Comparison of ENCODE assay signal across 1 cellular context in the genomic region with DNA sequence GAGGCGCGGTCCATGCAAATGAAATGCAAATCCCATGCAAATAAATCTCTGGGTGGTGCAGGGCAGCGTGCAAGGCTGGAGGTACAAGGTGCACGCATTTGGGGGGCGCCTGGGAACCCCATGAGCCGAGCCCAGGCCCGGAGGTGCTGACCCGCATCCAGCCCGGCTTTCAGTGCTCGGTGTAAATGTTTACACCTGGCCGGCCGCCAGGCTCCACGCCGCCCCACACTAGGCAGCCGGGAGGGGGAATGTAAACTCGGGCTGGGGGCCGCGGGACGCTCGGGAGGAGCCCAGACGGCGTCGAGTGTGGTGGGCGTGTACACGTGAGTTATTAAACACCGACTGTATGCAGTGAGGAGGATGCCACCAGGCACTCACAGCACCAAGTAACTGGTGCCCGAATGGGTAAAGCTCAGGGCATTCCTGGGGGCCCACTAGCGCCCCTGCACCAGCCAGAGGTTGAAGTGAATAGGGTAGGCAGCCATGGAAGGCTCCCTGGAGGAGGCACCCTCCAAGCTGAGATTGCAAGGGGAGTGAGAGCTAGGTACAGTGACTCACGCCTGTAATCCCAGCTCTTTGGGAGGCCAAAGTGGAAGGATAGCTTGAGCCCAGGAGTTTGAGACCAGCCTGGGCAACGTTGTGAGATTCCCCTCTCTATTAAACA.
TF ChIP-seq lines count a peak whose summit lies in the region.

No MANE protein-coding gene starts in this region.

TF ChIP-seq in HepG2, 621 proteins besides CTCF, POLR2A, EP300 and RAD21 (continued from another document and continues in another):
- TF ChIP-seq, protein P1, sequence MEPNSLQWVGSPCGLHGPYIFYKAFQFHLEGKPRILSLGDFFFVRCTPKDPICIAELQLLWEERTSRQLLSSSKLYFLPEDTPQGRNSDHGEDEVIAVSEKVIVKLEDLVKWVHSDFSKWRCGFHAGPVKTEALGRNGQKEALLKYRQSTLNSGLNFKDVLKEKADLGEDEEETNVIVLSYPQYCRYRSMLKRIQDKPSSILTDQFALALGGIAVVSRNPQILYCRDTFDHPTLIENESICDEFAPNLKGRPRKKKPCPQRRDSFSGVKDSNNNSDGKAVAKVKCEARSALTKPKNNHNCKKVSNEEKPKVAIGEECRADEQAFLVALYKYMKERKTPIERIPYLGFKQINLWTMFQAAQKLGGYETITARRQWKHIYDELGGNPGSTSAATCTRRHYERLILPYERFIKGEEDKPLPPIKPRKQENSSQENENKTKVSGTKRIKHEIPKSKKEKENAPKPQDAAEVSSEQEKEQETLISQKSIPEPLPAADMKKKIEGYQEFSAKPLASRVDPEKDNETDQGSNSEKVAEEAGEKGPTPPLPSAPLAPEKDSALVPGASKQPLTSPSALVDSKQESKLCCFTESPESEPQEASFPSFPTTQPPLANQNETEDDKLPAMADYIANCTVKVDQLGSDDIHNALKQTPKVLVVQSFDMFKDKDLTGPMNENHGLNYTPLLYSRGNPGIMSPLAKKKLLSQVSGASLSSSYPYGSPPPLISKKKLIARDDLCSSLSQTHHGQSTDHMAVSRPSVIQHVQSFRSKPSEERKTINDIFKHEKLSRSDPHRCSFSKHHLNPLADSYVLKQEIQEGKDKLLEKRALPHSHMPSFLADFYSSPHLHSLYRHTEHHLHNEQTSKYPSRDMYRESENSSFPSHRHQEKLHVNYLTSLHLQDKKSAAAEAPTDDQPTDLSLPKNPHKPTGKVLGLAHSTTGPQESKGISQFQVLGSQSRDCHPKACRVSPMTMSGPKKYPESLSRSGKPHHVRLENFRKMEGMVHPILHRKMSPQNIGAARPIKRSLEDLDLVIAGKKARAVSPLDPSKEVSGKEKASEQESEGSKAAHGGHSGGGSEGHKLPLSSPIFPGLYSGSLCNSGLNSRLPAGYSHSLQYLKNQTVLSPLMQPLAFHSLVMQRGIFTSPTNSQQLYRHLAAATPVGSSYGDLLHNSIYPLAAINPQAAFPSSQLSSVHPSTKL (CRISPR knock-in tag; IDR thresholded peaks at IDR 0.05): peak; percentile 9; the same call in 1 of the 2 replicates
- TF ChIP-seq ZFY (CRISPR knock-in tag; IDR thresholded peaks at IDR 0.05) (no peak), POGZ (CRISPR knock-in tag; IDR thresholded peaks at IDR 0.05) (no peak), TEAD3 (CRISPR knock-in tag; optimal IDR thresholded peaks at IDR 0.05; ENCODE audit: borderline replicate concordance) (peak; percentile 57), SPEN (CRISPR knock-in tag; IDR thresholded peaks at IDR 0.05; ENCODE audit: low read depth) (peak; percentile 22; the same call in 1 of the 2 replicates), ZBTB38 (CRISPR knock-in tag; IDR thresholded peaks at IDR 0.05) (peak; percentile 45; the same call in 1 of the 2 replicates), ZSCAN9 (CRISPR knock-in tag; IDR thresholded peaks at IDR 0.05; ENCODE audit: borderline replicate concordance) (0 out of 2 replicates have a peak, but pooled peaks have one; percentile 21), TRIM24 (CRISPR knock-in tag; IDR thresholded peaks at IDR 0.05) (no peak), EED (CRISPR knock-in tag; IDR thresholded peaks at IDR 0.05) (no peak), GATAD2A (CRISPR knock-in tag; IDR thresholded peaks at IDR 0.05) (peak; percentile 36), HNRNPL (IDR thresholded peaks at IDR 0.05; ENCODE audit: low read depth, low read length) (peak; percentile 79; the same call in 1 of the 2 replicates), TMF1 (CRISPR knock-in tag; IDR thresholded peaks at IDR 0.05; ENCODE audit: low read depth) (no peak), AGO1 (IDR thresholded peaks at IDR 0.05; ENCODE audit: low read depth, low read length, poor library complexity, severe bottlenecking) (peak; percentile 72), ZNF7 (CRISPR knock-in tag; IDR thresholded peaks at IDR 0.05) (no peak), PRMT3 (CRISPR knock-in tag; IDR thresholded peaks at IDR 0.05; ENCODE audit: borderline replicate concordance, low read depth) (no peak), ZNF768 (CRISPR knock-in tag; IDR thresholded peaks at IDR 0.05) (no peak), ATRX (CRISPR knock-in tag; IDR thresholded peaks at IDR 0.05; ENCODE audit: borderline replicate concordance) (no peak), FOXK2 (IDR thresholded peaks at IDR 0.05) (no peak), ZNF564 (CRISPR knock-in tag; IDR thresholded peaks at IDR 0.05) (no peak), NR2F6 (IDR thresholded peaks at IDR 0.05) (no peak), NR2F6 (CRISPR knock-in tag; IDR thresholded peaks at IDR 0.05) (peak; percentile 22; the same call in 1 of the 2 replicates), ZMYM3 (CRISPR knock-in tag; IDR thresholded peaks at IDR 0.05) (peak; percentile 74), ZNF891 (CRISPR knock-in tag; IDR thresholded peaks at IDR 0.05) (0 out of 2 replicates have a peak, but pooled peaks have one; percentile 19), ZNF431 (CRISPR knock-in tag; IDR thresholded peaks at IDR 0.05; ENCODE audit: borderline replicate concordance, low read depth) (no peak), ZNF720 (CRISPR knock-in tag; IDR thresholded peaks at IDR 0.05) (no peak), RFX5 (IDR thresholded peaks at IDR 0.05; ENCODE audit: low read depth, low read length) (no peak), ZMAT3 (CRISPR knock-in tag; conservative IDR thresholded peaks at IDR 0.05) (no peak), ZNF761 (CRISPR knock-in tag; conservative IDR thresholded peaks at IDR 0.05) (no peak), TP53 (CRISPR knock-in tag; conservative IDR thresholded peaks at IDR 0.05) (no peak)
- TF ChIP-seq, protein P2, sequence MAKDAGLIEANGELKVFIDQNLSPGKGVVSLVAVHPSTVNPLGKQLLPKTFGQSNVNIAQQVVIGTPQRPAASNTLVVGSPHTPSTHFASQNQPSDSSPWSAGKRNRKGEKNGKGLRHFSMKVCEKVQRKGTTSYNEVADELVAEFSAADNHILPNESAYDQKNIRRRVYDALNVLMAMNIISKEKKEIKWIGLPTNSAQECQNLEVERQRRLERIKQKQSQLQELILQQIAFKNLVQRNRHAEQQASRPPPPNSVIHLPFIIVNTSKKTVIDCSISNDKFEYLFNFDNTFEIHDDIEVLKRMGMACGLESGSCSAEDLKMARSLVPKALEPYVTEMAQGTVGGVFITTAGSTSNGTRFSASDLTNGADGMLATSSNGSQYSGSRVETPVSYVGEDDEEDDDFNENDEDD (CRISPR knock-in tag; IDR thresholded peaks at IDR 0.05; ENCODE audit: borderline replicate concordance): no peak
- TF ChIP-seq, protein P3, sequence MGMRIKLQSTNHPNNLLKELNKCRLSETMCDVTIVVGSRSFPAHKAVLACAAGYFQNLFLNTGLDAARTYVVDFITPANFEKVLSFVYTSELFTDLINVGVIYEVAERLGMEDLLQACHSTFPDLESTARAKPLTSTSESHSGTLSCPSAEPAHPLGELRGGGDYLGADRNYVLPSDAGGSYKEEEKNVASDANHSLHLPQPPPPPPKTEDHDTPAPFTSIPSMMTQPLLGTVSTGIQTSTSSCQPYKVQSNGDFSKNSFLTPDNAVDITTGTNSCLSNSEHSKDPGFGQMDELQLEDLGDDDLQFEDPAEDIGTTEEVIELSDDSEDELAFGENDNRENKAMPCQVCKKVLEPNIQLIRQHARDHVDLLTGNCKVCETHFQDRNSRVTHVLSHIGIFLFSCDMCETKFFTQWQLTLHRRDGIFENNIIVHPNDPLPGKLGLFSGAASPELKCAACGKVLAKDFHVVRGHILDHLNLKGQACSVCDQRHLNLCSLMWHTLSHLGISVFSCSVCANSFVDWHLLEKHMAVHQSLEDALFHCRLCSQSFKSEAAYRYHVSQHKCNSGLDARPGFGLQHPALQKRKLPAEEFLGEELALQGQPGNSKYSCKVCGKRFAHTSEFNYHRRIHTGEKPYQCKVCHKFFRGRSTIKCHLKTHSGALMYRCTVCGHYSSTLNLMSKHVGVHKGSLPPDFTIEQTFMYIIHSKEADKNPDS (CRISPR knock-in tag; IDR thresholded peaks at IDR 0.05): no peak
- TF ChIP-seq, protein P4, sequence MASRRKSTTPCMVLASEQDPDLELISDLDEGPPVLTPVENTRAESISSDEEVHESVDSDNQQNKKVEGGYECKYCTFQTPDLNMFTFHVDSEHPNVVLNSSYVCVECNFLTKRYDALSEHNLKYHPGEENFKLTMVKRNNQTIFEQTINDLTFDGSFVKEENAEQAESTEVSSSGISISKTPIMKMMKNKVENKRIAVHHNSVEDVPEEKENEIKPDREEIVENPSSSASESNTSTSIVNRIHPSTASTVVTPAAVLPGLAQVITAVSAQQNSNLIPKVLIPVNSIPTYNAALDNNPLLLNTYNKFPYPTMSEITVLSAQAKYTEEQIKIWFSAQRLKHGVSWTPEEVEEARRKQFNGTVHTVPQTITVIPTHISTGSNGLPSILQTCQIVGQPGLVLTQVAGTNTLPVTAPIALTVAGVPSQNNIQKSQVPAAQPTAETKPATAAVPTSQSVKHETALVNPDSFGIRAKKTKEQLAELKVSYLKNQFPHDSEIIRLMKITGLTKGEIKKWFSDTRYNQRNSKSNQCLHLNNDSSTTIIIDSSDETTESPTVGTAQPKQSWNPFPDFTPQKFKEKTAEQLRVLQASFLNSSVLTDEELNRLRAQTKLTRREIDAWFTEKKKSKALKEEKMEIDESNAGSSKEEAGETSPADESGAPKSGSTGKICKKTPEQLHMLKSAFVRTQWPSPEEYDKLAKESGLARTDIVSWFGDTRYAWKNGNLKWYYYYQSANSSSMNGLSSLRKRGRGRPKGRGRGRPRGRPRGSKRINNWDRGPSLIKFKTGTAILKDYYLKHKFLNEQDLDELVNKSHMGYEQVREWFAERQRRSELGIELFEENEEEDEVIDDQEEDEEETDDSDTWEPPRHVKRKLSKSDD (CRISPR knock-in tag; IDR thresholded peaks at IDR 0.05; ENCODE audit: low read depth): no peak
- TF ChIP-seq, protein P5, sequence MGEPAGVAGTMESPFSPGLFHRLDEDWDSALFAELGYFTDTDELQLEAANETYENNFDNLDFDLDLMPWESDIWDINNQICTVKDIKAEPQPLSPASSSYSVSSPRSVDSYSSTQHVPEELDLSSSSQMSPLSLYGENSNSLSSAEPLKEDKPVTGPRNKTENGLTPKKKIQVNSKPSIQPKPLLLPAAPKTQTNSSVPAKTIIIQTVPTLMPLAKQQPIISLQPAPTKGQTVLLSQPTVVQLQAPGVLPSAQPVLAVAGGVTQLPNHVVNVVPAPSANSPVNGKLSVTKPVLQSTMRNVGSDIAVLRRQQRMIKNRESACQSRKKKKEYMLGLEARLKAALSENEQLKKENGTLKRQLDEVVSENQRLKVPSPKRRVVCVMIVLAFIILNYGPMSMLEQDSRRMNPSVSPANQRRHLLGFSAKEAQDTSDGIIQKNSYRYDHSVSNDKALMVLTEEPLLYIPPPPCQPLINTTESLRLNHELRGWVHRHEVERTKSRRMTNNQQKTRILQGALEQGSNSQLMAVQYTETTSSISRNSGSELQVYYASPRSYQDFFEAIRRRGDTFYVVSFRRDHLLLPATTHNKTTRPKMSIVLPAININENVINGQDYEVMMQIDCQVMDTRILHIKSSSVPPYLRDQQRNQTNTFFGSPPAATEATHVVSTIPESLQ (CRISPR knock-in tag; conservative IDR thresholded peaks at IDR 0.05): no peak
- TF ChIP-seq, protein P6, sequence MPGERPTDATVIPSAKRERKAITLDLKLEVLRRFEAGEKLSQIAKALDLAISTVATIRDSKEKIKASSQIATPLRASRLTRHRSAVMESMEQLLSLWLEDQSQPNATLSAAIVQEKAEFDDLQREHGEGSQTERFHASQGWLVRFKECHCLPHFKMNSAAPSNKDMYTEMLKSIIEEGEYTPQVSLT (CRISPR knock-in tag; IDR thresholded peaks at IDR 0.05; ENCODE audit: borderline replicate concordance, low read depth): no peak
- TF ChIP-seq, protein P7, sequence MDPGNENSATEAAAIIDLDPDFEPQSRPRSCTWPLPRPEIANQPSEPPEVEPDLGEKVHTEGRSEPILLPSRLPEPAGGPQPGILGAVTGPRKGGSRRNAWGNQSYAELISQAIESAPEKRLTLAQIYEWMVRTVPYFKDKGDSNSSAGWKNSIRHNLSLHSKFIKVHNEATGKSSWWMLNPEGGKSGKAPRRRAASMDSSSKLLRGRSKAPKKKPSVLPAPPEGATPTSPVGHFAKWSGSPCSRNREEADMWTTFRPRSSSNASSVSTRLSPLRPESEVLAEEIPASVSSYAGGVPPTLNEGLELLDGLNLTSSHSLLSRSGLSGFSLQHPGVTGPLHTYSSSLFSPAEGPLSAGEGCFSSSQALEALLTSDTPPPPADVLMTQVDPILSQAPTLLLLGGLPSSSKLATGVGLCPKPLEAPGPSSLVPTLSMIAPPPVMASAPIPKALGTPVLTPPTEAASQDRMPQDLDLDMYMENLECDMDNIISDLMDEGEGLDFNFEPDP (CRISPR knock-in tag; conservative IDR thresholded peaks at IDR 0.05): no peak
- TF ChIP-seq, protein P8, sequence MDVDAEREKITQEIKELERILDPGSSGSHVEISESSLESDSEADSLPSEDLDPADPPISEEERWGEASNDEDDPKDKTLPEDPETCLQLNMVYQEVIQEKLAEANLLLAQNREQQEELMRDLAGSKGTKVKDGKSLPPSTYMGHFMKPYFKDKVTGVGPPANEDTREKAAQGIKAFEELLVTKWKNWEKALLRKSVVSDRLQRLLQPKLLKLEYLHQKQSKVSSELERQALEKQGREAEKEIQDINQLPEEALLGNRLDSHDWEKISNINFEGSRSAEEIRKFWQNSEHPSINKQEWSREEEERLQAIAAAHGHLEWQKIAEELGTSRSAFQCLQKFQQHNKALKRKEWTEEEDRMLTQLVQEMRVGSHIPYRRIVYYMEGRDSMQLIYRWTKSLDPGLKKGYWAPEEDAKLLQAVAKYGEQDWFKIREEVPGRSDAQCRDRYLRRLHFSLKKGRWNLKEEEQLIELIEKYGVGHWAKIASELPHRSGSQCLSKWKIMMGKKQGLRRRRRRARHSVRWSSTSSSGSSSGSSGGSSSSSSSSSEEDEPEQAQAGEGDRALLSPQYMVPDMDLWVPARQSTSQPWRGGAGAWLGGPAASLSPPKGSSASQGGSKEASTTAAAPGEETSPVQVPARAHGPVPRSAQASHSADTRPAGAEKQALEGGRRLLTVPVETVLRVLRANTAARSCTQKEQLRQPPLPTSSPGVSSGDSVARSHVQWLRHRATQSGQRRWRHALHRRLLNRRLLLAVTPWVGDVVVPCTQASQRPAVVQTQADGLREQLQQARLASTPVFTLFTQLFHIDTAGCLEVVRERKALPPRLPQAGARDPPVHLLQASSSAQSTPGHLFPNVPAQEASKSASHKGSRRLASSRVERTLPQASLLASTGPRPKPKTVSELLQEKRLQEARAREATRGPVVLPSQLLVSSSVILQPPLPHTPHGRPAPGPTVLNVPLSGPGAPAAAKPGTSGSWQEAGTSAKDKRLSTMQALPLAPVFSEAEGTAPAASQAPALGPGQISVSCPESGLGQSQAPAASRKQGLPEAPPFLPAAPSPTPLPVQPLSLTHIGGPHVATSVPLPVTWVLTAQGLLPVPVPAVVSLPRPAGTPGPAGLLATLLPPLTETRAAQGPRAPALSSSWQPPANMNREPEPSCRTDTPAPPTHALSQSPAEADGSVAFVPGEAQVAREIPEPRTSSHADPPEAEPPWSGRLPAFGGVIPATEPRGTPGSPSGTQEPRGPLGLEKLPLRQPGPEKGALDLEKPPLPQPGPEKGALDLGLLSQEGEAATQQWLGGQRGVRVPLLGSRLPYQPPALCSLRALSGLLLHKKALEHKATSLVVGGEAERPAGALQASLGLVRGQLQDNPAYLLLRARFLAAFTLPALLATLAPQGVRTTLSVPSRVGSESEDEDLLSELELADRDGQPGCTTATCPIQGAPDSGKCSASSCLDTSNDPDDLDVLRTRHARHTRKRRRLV (CRISPR knock-in tag; IDR thresholded peaks at IDR 0.05): peak; percentile 96
- TF ChIP-seq, protein P9, sequence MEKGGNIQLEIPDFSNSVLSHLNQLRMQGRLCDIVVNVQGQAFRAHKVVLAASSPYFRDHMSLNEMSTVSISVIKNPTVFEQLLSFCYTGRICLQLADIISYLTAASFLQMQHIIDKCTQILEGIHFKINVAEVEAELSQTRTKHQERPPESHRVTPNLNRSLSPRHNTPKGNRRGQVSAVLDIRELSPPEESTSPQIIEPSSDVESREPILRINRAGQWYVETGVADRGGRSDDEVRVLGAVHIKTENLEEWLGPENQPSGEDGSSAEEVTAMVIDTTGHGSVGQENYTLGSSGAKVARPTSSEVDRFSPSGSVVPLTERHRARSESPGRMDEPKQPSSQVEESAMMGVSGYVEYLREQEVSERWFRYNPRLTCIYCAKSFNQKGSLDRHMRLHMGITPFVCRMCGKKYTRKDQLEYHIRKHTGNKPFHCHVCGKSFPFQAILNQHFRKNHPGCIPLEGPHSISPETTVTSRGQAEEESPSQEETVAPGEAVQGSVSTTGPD (CRISPR knock-in tag; IDR thresholded peaks at IDR 0.05): no peak
